In genomic region chr11:123060265-123061000, GRCh38 we compare ENCODE assay signal across 8 cellular contexts. TPM values are rescaled to one million over a fixed set of nuclear protein-coding genes. Genes with fewer than 3 reads are reported as not detected.
DNase-seq lines count a peak whose midpoint lies in the region; ATAC-seq and TF ChIP-seq lines count a peak whose summit lies in the region.

No MANE protein-coding gene starts in this region.

- in situ Hi-C loops in astrocyte of the spinal cord (cut with HindIII; ENCODE audit: low sequenced_read_pairs) = no loop called here

- POLR2A ChIA-PET in BJ (lab: Charles Lee) = no interaction called here

- peaks cover 63% of the 10 kb centered on the region for H3K4me1 Mint-ChIP-seq in type B pancreatic cell (ENCODE audit: unreplicated experiment)

- H3K4me3 ChIP-seq in BJ (ENCODE audit: low read depth, low read length) (peak overlapping the region; percentile 85), HUES48 (ENCODE audit: low read depth, low read length) (peak overlapping the region; percentile 95), astrocyte of the spinal cord (ENCODE audit: low read depth, low read length) (peak overlapping the region; percentile 96), lower lobe of right lung (peak overlapping the region; percentile 93)

- H3K27me3 Mint-ChIP-seq in type B pancreatic cell = no peaks in the 10 kb centered on the region

- ATAC-seq in lower lobe of right lung = no peak
- no peak for ATAC-seq in GM18519 (IDR thresholded peaks at IDR 0.05; ENCODE audit: low FRiP score, unreplicated experiment)

- H3K9ac ChIP-seq in HUES48 (ENCODE audit: low read depth, low read length) = peak overlapping the region; percentile 93

- H3K27ac Mint-ChIP-seq in type B pancreatic cell = peak overlapping the region; percentile 98

- H3K27ac ChIP-seq in HUES48 (ENCODE audit: low read depth, low read length) (peak overlapping the region; percentile 100), lower lobe of right lung (peak overlapping the region; percentile 100)

- H3K36me3 ChIP-seq in BJ (ENCODE audit: control insufficient read depth, insufficient read depth, low read length) = peaks cover 24% of the 10 kb centered on the region
- H3K36me3 ChIP-seq in HUES48 (ENCODE audit: control insufficient read depth, insufficient read depth, low read length) = peaks cover 62% of the 10 kb centered on the region
- H3K36me3 ChIP-seq in lower lobe of right lung = peaks cover 58% of the 10 kb centered on the region

- no peaks in the 10 kb centered on the region for H3K27me3 ChIP-seq in BJ (ENCODE audit: control insufficient read depth, insufficient read depth, low read length)
- no peaks in the 10 kb centered on the region for H3K27me3 ChIP-seq in HUES48 (ENCODE audit: control insufficient read depth, insufficient read depth, low read length)
- H3K27me3 ChIP-seq in lower lobe of right lung (ENCODE audit: low read depth) = no peaks in the 10 kb centered on the region

- DNase-seq in BJ (ENCODE audit: low read depth) (no peak), astrocyte of the spinal cord (ENCODE audit: low read depth, low spot score) (no peak), lower lobe of right lung (no peak), type B pancreatic cell (ENCODE audit: extremely low spot score, unreplicated experiment) (no peak), NCI-H748 treated with DMSO at 0.1 percent for 48 hours (lab: John Stamatoyannopoulos, UW) (no peak), dedifferentiated amniotic fluid mesenchymal stem cell (ENCODE audit: extremely low spot score) (no peak)

- peaks cover 10% of the 10 kb centered on the region for H3K4me1 ChIP-seq in HUES48 (ENCODE audit: control insufficient read depth, insufficient read depth, low read length)
- H3K4me1 ChIP-seq in lower lobe of right lung = peaks cover 69% of the 10 kb centered on the region

- peak overlapping the region; percentile 90 for H3K4me3 Mint-ChIP-seq in type B pancreatic cell

- intact Hi-C loops in lower lobe of right lung (cut with DNase I) = no loop called here

- no peaks in the 10 kb centered on the region for H3K9me3 ChIP-seq in HUES48 (ENCODE audit: control insufficient read depth, insufficient read depth, low read length)
- no peaks in the 10 kb centered on the region for H3K9me3 ChIP-seq in lower lobe of right lung

- H3K36me3 Mint-ChIP-seq in type B pancreatic cell = peaks cover 53% of the 10 kb centered on the region

- H3K9me3 Mint-ChIP-seq in type B pancreatic cell = no peaks in the 10 kb centered on the region

- CTCF ChIA-PET in BJ (lab: Yijun Ruan, JAX) = interaction anchor here (0.5 to 1.7 kb wide), 3 partner anchors 115 to 418 kb away, joined by 3 to 4 read pairs (median 3); no protein-coding TSS in a partner anchor

- no peak for TF ChIP-seq CTCF in BJ (IDR thresholded peaks at IDR 0.05; ENCODE audit: insufficient read depth, low read depth, low read length)
- TF ChIP-seq CTCF in astrocyte of the spinal cord (IDR thresholded peaks at IDR 0.05; ENCODE audit: low read depth, low read length) = no peak
- TF ChIP-seq CTCF in lower lobe of right lung (IDR thresholded peaks at IDR 0.05) = no peak
- TF ChIP-seq CTCF in type B pancreatic cell (conservative IDR thresholded peaks at IDR 0.05) = no peak

RNA-seq across cellular contexts. Expression of gene HSPA8, which starts 1.5 kb away (rescaled TPM):
- 2,832 and 2,841 TPM in 2 replicates for polyA plus RNA-seq in BJ (2011; rRNA removed)
- polyA minus RNA-seq in BJ (2011; rRNA and poly(A)+ RNA removed) = 1,125 and 1,657 TPM in 2 replicates
- 1,001 TPM for total RNA-seq in lower lobe of right lung
- total RNA-seq in type B pancreatic cell (ENCODE audit: low replicate concordance) = 1,178 and 1,213 TPM in 2 replicates
